ENCODE assay signal across 2 cellular contexts in the genomic region with DNA sequence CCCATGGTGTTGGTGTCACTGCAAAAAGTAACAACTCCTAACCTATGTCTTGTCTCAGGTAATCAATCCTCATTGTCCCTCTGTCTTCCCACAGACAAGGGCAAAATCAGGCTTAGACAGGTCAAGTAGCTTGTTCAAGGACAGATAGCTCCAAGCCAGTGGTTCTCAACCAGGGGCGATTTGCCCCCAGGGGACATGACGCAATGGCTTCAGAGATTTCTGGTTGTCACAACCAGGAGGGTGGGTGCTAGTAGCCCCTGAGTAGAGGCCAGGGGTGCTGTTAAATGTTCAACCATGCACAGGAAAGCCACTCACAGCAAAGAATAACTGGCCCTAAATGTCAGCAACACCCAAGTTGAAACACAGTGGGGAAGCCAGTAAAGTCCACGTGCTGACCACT.
TF ChIP-seq lines count a peak whose summit lies in the region.

No MANE protein-coding gene starts in this region.

TF ChIP-seq in H1, 55 proteins besides CTCF, POLR2A, EP300 and RAD21:
- TF ChIP-seq ASH2L (IDR thresholded peaks at IDR 0.05; ENCODE audit: low read length) (no peak), CEBPB (IDR thresholded peaks at IDR 0.05; ENCODE audit: low read depth, low read length) (0 out of 2 replicates have a peak, but pooled peaks have one; percentile 29)
TF ChIP-seq in H1: peak in this region for 1.

TF ChIP-seq in WTC11, 78 proteins besides CTCF, POLR2A, EP300 and RAD21:
- no peak for TF ChIP-seq ZNF396 (CRISPR knock-in tag; IDR thresholded peaks at IDR 0.05; ENCODE audit: borderline replicate concordance)
- TF ChIP-seq, protein P1, sequence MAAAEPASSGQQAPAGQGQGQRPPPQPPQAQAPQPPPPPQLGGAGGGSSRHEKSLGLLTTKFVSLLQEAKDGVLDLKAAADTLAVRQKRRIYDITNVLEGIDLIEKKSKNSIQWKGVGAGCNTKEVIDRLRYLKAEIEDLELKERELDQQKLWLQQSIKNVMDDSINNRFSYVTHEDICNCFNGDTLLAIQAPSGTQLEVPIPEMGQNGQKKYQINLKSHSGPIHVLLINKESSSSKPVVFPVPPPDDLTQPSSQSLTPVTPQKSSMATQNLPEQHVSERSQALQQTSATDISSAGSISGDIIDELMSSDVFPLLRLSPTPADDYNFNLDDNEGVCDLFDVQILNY (CRISPR knock-in tag; IDR thresholded peaks at IDR 0.05) = no peak
- TF ChIP-seq, protein P2, sequence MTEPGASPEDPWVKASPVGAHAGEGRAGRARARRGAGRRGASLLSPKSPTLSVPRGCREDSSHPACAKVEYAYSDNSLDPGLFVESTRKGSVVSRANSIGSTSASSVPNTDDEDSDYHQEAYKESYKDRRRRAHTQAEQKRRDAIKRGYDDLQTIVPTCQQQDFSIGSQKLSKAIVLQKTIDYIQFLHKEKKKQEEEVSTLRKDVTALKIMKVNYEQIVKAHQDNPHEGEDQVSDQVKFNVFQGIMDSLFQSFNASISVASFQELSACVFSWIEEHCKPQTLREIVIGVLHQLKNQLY (CRISPR knock-in tag; IDR thresholded peaks at IDR 0.05) = no peak
- TF ChIP-seq IRF2 (CRISPR knock-in tag; IDR thresholded peaks at IDR 0.05; ENCODE audit: borderline replicate concordance, low read depth) = no peak
- no peak for TF ChIP-seq OVOL2 (CRISPR knock-in tag; IDR thresholded peaks at IDR 0.05; ENCODE audit: borderline replicate concordance)
- TF ChIP-seq, protein P3, sequence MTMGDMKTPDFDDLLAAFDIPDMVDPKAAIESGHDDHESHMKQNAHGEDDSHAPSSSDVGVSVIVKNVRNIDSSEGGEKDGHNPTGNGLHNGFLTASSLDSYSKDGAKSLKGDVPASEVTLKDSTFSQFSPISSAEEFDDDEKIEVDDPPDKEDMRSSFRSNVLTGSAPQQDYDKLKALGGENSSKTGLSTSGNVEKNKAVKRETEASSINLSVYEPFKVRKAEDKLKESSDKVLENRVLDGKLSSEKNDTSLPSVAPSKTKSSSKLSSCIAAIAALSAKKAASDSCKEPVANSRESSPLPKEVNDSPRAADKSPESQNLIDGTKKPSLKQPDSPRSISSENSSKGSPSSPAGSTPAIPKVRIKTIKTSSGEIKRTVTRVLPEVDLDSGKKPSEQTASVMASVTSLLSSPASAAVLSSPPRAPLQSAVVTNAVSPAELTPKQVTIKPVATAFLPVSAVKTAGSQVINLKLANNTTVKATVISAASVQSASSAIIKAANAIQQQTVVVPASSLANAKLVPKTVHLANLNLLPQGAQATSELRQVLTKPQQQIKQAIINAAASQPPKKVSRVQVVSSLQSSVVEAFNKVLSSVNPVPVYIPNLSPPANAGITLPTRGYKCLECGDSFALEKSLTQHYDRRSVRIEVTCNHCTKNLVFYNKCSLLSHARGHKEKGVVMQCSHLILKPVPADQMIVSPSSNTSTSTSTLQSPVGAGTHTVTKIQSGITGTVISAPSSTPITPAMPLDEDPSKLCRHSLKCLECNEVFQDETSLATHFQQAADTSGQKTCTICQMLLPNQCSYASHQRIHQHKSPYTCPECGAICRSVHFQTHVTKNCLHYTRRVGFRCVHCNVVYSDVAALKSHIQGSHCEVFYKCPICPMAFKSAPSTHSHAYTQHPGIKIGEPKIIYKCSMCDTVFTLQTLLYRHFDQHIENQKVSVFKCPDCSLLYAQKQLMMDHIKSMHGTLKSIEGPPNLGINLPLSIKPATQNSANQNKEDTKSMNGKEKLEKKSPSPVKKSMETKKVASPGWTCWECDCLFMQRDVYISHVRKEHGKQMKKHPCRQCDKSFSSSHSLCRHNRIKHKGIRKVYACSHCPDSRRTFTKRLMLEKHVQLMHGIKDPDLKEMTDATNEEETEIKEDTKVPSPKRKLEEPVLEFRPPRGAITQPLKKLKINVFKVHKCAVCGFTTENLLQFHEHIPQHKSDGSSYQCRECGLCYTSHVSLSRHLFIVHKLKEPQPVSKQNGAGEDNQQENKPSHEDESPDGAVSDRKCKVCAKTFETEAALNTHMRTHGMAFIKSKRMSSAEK (CRISPR knock-in tag; IDR thresholded peaks at IDR 0.05; ENCODE audit: borderline replicate concordance) = no peak
- TF ChIP-seq EMX1 (CRISPR knock-in tag; IDR thresholded peaks at IDR 0.05) = no peak
- TF ChIP-seq SP1 (CRISPR knock-in tag; conservative IDR thresholded peaks at IDR 0.05) = no peak
- no peak for TF ChIP-seq ZNF138 (CRISPR knock-in tag; conservative IDR thresholded peaks at IDR 0.05)
- no peak for TF ChIP-seq ZBTB21 (CRISPR knock-in tag; IDR thresholded peaks at IDR 0.05; ENCODE audit: borderline replicate concordance)
- TF ChIP-seq GABPB1 (CRISPR knock-in tag; IDR thresholded peaks at IDR 0.05) = no peak
- no peak for TF ChIP-seq ZNF416 (CRISPR knock-in tag; IDR thresholded peaks at IDR 0.05)
- TF ChIP-seq ZNF232 (CRISPR knock-in tag; IDR thresholded peaks at IDR 0.05) = no peak
- TF ChIP-seq, protein P4, sequence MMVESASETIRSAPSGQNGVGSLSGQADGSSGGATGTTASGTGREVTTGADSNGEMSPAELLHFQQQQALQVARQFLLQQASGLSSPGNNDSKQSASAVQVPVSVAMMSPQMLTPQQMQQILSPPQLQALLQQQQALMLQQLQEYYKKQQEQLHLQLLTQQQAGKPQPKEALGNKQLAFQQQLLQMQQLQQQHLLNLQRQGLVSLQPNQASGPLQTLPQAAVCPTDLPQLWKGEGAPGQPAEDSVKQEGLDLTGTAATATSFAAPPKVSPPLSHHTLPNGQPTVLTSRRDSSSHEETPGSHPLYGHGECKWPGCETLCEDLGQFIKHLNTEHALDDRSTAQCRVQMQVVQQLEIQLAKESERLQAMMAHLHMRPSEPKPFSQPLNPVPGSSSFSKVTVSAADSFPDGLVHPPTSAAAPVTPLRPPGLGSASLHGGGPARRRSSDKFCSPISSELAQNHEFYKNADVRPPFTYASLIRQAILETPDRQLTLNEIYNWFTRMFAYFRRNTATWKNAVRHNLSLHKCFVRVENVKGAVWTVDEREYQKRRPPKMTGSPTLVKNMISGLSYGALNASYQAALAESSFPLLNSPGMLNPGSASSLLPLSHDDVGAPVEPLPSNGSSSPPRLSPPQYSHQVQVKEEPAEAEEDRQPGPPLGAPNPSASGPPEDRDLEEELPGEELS (CRISPR knock-in tag; IDR thresholded peaks at IDR 0.05) = no peak
- no peak for TF ChIP-seq CREM (CRISPR knock-in tag; IDR thresholded peaks at IDR 0.05)
- TF ChIP-seq, protein P5, sequence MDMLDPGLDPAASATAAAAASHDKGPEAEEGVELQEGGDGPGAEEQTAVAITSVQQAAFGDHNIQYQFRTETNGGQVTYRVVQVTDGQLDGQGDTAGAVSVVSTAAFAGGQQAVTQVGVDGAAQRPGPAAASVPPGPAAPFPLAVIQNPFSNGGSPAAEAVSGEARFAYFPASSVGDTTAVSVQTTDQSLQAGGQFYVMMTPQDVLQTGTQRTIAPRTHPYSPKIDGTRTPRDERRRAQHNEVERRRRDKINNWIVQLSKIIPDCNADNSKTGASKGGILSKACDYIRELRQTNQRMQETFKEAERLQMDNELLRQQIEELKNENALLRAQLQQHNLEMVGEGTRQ (CRISPR knock-in tag; IDR thresholded peaks at IDR 0.05) = no peak
- no peak for TF ChIP-seq NR3C1 (CRISPR knock-in tag; conservative IDR thresholded peaks at IDR 0.05; ENCODE audit: low read depth)
- no peak for TF ChIP-seq GRHL2 (CRISPR knock-in tag; IDR thresholded peaks at IDR 0.05; ENCODE audit: insufficient replicate concordance, severe bottlenecking)
- TF ChIP-seq NFATC4 (CRISPR knock-in tag; IDR thresholded peaks at IDR 0.05) = no peak
